16 cellular contexts compared by ENCODE assay signal in the genomic region with DNA sequence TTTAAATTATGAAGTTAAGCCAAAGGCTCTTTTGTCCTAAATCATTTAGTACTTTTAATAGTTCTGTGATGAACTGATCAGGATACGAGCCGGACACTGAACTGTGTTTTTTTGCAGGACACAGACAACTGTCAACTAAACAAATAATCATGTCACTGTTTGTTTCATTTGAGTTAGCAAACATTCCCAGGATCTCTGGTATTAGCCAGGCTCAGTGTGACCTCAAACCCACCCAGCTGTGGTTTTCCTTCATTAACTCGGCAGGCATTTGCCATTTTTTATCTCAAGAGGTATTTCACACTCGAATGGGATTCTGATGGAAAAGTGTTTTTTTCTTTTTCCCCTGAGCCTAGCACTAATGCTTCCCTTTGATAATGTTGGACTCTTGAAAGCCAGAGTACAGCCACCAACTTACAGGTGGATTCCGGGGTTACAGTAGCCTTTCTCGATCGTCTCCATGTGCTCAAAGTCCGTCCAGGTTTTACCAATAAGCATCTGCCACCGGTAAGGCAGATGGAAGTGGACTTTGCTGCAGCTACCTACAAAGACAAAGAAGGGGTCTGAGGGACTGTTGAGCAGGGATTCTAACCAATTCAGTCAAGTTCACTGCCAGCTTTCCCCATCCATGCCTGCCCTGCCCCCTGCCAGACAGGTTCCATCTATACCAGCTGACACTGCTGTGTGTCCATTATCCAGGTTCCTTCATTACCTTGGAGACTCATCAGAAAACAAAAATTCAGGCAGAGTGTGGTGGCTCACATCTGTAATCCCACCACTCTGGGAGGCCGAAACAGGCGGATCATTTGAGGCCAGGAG. TPM values are rescaled to one million over a fixed set of nuclear protein-coding genes. Genes with fewer than 3 reads are reported as not detected.
DNase-seq lines count a peak whose midpoint lies in the region; ATAC-seq and TF ChIP-seq lines count a peak whose summit lies in the region.
"Had no signal": no experiment of that assay in that cellular context is flagged by ENCODE, and none has a peak within 500 bp of the region (broad histone marks: within the 10 kb centered on the region; RNA-seq: fewer than 3 reads in every experiment).

No MANE protein-coding gene starts in this region.

- H3K27ac Mint-ChIP-seq in activated T-cell treated with anti-CD3 and anti-CD28 coated beads, Interleukin-2, amount 50 U/mL, for 24 hours = peak overlapping the region; percentile 86
- H3K27ac Mint-ChIP-seq in chondrocyte (ENCODE audit: unreplicated experiment) (peak overlapping the region; percentile 45), osteocyte (ENCODE audit: unreplicated experiment) (peak overlapping the region; percentile 60)

- WGBS in heart left ventricle, 4 donors = 85 to 91% (median 87%) methylated on average over 11 of the region's 11 CpGs

- no peak overlapping the region for H3K4me3 ChIP-seq in heart left ventricle

- H3K27me3 Mint-ChIP-seq in activated T-cell treated with anti-CD3 and anti-CD28 coated beads, Interleukin-2, amount 50 U/mL, for 24 hours = no peaks in the 10 kb centered on the region
- no peaks in the 10 kb centered on the region for H3K27me3 Mint-ChIP-seq in chondrocyte (ENCODE audit: low read depth)
- H3K27me3 Mint-ChIP-seq in osteocyte (ENCODE audit: unreplicated experiment) = no peaks in the 10 kb centered on the region
- H3K27me3 Mint-ChIP-seq: naive B cell had no signal

- H3K27me3 ChIP-seq in heart left ventricle = no peaks in the 10 kb centered on the region

- ATAC-seq in heart left ventricle = no peak
- ATAC-seq: esophagus mucosa had no signal

- peaks cover 0 to 99% (median 86%) of the 10 kb centered on the region in 9 donors for H3K36me3 ChIP-seq in heart left ventricle

- POLR2A ChIA-PET in RWPE1 (lab: Yijun Ruan, JAX; ENCODE audit: low non-redundant PET) = no interaction called here

- TF ChIP-seq POLR2A in heart left ventricle (IDR thresholded peaks at IDR 0.05) = no peak

- CTCF ChIA-PET in RWPE1 (lab: Yijun Ruan, JAX) = interaction anchor here (0.6 to 1.2 kb wide), 3 partner anchors 39 to 190 kb away, joined by 3 to 8 read pairs (median 3); no protein-coding TSS in a partner anchor

- no peak overlapping the region for H3K4me3 Mint-ChIP-seq in activated T-cell treated with anti-CD3 and anti-CD28 coated beads, Interleukin-2, amount 50 U/mL, for 24 hours
- H3K4me3 Mint-ChIP-seq in chondrocyte (ENCODE audit: unreplicated experiment) = no peak overlapping the region
- H3K4me3 Mint-ChIP-seq in osteocyte (ENCODE audit: unreplicated experiment) = no peak overlapping the region
- H3K4me3 Mint-ChIP-seq: naive B cell had no signal

- H3K27ac ChIP-seq in RWPE1 = peak overlapping the region; percentile 40
- no peak overlapping the region for H3K27ac ChIP-seq in heart left ventricle

- H3K4me1 Mint-ChIP-seq in activated T-cell treated with anti-CD3 and anti-CD28 coated beads, Interleukin-2, amount 50 U/mL, for 24 hours (ENCODE audit: low read depth) = peaks cover 75% of the 10 kb centered on the region
- H3K4me1 Mint-ChIP-seq in chondrocyte (ENCODE audit: low read depth) (peaks cover 7% of the 10 kb centered on the region), osteocyte (ENCODE audit: unreplicated experiment) (peaks cover 5% of the 10 kb centered on the region)

- TF ChIP-seq CTCF in RWPE1 (conservative IDR thresholded peaks at IDR 0.05; ENCODE audit: low read depth) (no peak), chondrocyte (IDR thresholded peaks at IDR 0.05) (no peak), osteocyte (IDR thresholded peaks at IDR 0.05) (no peak), heart left ventricle (IDR thresholded peaks at IDR 0.05) (no peak)

- H3K9me3 Mint-ChIP-seq in activated T-cell treated with anti-CD3 and anti-CD28 coated beads, Interleukin-2, amount 50 U/mL, for 24 hours = no peaks in the 10 kb centered on the region
- H3K9me3 Mint-ChIP-seq in chondrocyte (ENCODE audit: low read depth) (no peaks in the 10 kb centered on the region), osteocyte (ENCODE audit: unreplicated experiment) (no peaks in the 10 kb centered on the region)
- H3K9me3 Mint-ChIP-seq: naive B cell had no signal

- intact Hi-C loops in heart left ventricle (cut with DNase I) = loop anchor here (1.0 to 10.0 kb wide), 9 partner anchors 39 to 191 kb away; a partner anchor contains a TSS

- no peak for DNase-seq in activated T-cell treated with anti-CD3 and anti-CD28 coated beads, Interleukin-2, amount 50 U/mL, for 24 hours
- no peak for DNase-seq in activated T-cell treated with anti-CD3 and anti-CD28 coated beads for 4 hours
- DNase-seq in RWPE1 (ENCODE audit: low spot score) = no peak
- no peak for DNase-seq in chondrocyte (ENCODE audit: low spot score)
- DNase-seq in osteocyte (ENCODE audit: extremely low spot score, unreplicated experiment) = no peak
- DNase-seq in SW 1271 (lab: John Stamatoyannopoulos, UW) = no peak
- no peak for DNase-seq in NAMALWA (ENCODE audit: low spot score)
- DNase-seq in heart left ventricle = no peak
- DNase-seq: amygdala; left cardiac atrium; naive B cell; NCI-H2081; NCI-H82; right cardiac atrium; stimulated activated CD4-positive, alpha-beta T cell treated with anti-CD3 and anti-CD28 coated beads, Interleukin-4, amount 100 ng/mL, for 1 hour had no signal

- H3K36me3 Mint-ChIP-seq in activated T-cell treated with anti-CD3 and anti-CD28 coated beads, Interleukin-2, amount 50 U/mL, for 24 hours (ENCODE audit: low read depth) = peaks cover 95% of the 10 kb centered on the region
- peaks cover 38% of the 10 kb centered on the region for H3K36me3 Mint-ChIP-seq in chondrocyte (ENCODE audit: low read depth)
- peaks cover 59% of the 10 kb centered on the region for H3K36me3 Mint-ChIP-seq in osteocyte (ENCODE audit: unreplicated experiment)

- H3K9me3 ChIP-seq in heart left ventricle = no peaks in the 10 kb centered on the region

- H3K4me1 ChIP-seq in heart left ventricle = peaks cover 0 to 41% (median 9%) of the 10 kb centered on the region in 12 donors

RNA-seq across cellular contexts. Expression of a gene that starts 33.4 kb away (rescaled TPM):
- total RNA-seq in chondrocyte (33.8 to 38.3 TPM (median 34.1 TPM) in 3 replicates), osteocyte (42.7 and 43.0 TPM in 2 replicates), heart left ventricle (10 to 100 TPM in 4 of 9 donors, 1 to 10 TPM in 5; 5.2 to 31.9 (median 8.4) TPM)
- 1 to 10 TPM; 2.8 to 3.9 TPM for polyA plus RNA-seq in heart left ventricle

RNA-seq across cellular contexts. Expression of a gene that starts 40.2 kb away (rescaled TPM):
- 9.9 to 11.0 TPM in 2 of 3 replicates, not detected in the other for total RNA-seq in chondrocyte
- not detected in 2 replicates for total RNA-seq in osteocyte
- 1 to 10 TPM; 1.7 to 6.2 (median 3.7) TPM for total RNA-seq in heart left ventricle
- polyA plus RNA-seq in heart left ventricle = under 1 TPM; 0.46 to 0.80 TPM
